ENCODE assay signal across 1 cellular context in genomic region chr22:20803696-20804324, GRCh38.
TF ChIP-seq lines count a peak whose summit lies in the region.

No MANE protein-coding gene starts in this region.

TF ChIP-seq in K562, 482 proteins besides CTCF, POLR2A, EP300 and RAD21 (continues in another document):
- no peak for TF ChIP-seq ZNF318 (IDR thresholded peaks at IDR 0.05; ENCODE audit: borderline replicate concordance in 1 of 2, low read depth in 1 of 2)
- no peak for TF ChIP-seq ZNF766 (CRISPR knock-in tag; conservative IDR thresholded peaks at IDR 0.05)
- TF ChIP-seq TEAD2 (tag; IDR thresholded peaks at IDR 0.05) = no peak
- TF ChIP-seq RREB1 (CRISPR knock-in tag; IDR thresholded peaks at IDR 0.05) = 0 out of 2 replicates have a peak, but pooled peaks have one; percentile 48
- TF ChIP-seq EHMT2 (IDR thresholded peaks at IDR 0.05) = no peak
- no peak for TF ChIP-seq ILF3 (IDR thresholded peaks at IDR 0.05; ENCODE audit: borderline replicate concordance)
- TF ChIP-seq RBM22 (IDR thresholded peaks at IDR 0.05; ENCODE audit: low read depth, low read length, poor library complexity, severe bottlenecking) = no peak
- no peak for TF ChIP-seq E4F1 (CRISPR knock-in tag; IDR thresholded peaks at IDR 0.05; ENCODE audit: borderline replicate concordance)
- TF ChIP-seq ZNF780A (CRISPR knock-in tag; IDR thresholded peaks at IDR 0.05) = no peak
- no peak for TF ChIP-seq ZNF41 (CRISPR knock-in tag; conservative IDR thresholded peaks at IDR 0.05)
- TF ChIP-seq ERF (CRISPR knock-in tag; IDR thresholded peaks at IDR 0.05) = no peak
- TF ChIP-seq SMAD2 (IDR thresholded peaks at IDR 0.05; ENCODE audit: low read depth, low read length) = no peak
- no peak for TF ChIP-seq ZNF668 (CRISPR knock-in tag; IDR thresholded peaks at IDR 0.05)
- 0 out of 2 replicates have a peak, but pooled peaks have one; percentile 47 for TF ChIP-seq ZNF740 (CRISPR knock-in tag; IDR thresholded peaks at IDR 0.05)
- no peak for TF ChIP-seq ZNF740 (tag; IDR thresholded peaks at IDR 0.05)
- no peak for TF ChIP-seq ZNF76 (CRISPR knock-in tag; IDR thresholded peaks at IDR 0.05; ENCODE audit: borderline replicate concordance)
- TF ChIP-seq ZNF586 (CRISPR knock-in tag; conservative IDR thresholded peaks at IDR 0.05) = no peak
- TF ChIP-seq KLF6 (CRISPR knock-in tag; IDR thresholded peaks at IDR 0.05; ENCODE audit: borderline replicate concordance) = no peak
- no peak for TF ChIP-seq CLOCK (CRISPR knock-in tag; IDR thresholded peaks at IDR 0.05; ENCODE audit: borderline replicate concordance)
- TF ChIP-seq HDAC2 (IDR thresholded peaks at IDR 0.05) = no peak
- no peak for TF ChIP-seq PTBP1 (IDR thresholded peaks at IDR 0.05; ENCODE audit: low read depth, low read length)
- peak; percentile 71 for TF ChIP-seq CTBP1 (IDR thresholded peaks at IDR 0.05; ENCODE audit: borderline replicate concordance)
- no peak for TF ChIP-seq RBM25 (IDR thresholded peaks at IDR 0.05; ENCODE audit: low read depth, low read length, severe bottlenecking)
- TF ChIP-seq NR2C2 (CRISPR knock-in tag; IDR thresholded peaks at IDR 0.05) = no peak
- no peak for TF ChIP-seq NR2C2 (tag; IDR thresholded peaks at IDR 0.05)
- TF ChIP-seq MAFK (IDR thresholded peaks at IDR 0.05; ENCODE audit: low read length) = 0 out of 2 replicates have a peak, but pooled peaks have one; percentile 46
- no peak for TF ChIP-seq GTF2B (IDR thresholded peaks at IDR 0.05; ENCODE audit: extremely low read depth, insufficient read length)
- TF ChIP-seq HLTF (IDR thresholded peaks at IDR 0.05) = no peak
- no peak for TF ChIP-seq IRF9 (tag; IDR thresholded peaks at IDR 0.05)
- TF ChIP-seq ETV1 (tag; conservative IDR thresholded peaks at IDR 0.05; ENCODE audit: low read depth) = no peak
- TF ChIP-seq SRSF9 (IDR thresholded peaks at IDR 0.05; ENCODE audit: borderline replicate concordance, low read depth, low read length) = no peak
- no peak for TF ChIP-seq ZNF778 (CRISPR knock-in tag; IDR thresholded peaks at IDR 0.05)
- no peak for TF ChIP-seq SIN3B (IDR thresholded peaks at IDR 0.05; ENCODE audit: low read depth)
- no peak for TF ChIP-seq DDX20 (tag; IDR thresholded peaks at IDR 0.05; ENCODE audit: low read depth)
- TF ChIP-seq RBM14 (IDR thresholded peaks at IDR 0.05; ENCODE audit: borderline replicate concordance, insufficient read depth, low read depth, low read length) = no peak
- no peak for TF ChIP-seq ZNF584 (CRISPR knock-in tag; IDR thresholded peaks at IDR 0.05; ENCODE audit: low read depth)
- TF ChIP-seq NELFE (IDR thresholded peaks at IDR 0.05; ENCODE audit: insufficient read depth, insufficient read length) = no peak
- TF ChIP-seq ZNF57 (CRISPR knock-in tag; IDR thresholded peaks at IDR 0.05) = no peak
- TF ChIP-seq CBX1 (IDR thresholded peaks at IDR 0.05; ENCODE audit: low read depth) = no peak
